Comparison of ENCODE assay signal across 16 cellular contexts in genomic region chr4:133594246-133595207, GRCh38.
DNase-seq lines count a peak whose midpoint lies in the region; ATAC-seq and TF ChIP-seq lines count a peak whose summit lies in the region.
"Had no signal": no experiment of that assay in that cellular context is flagged by ENCODE, and none has a peak within 500 bp of the region (broad histone marks: within the 10 kb centered on the region; RNA-seq: fewer than 3 reads in every experiment).

No MANE protein-coding gene starts in this region.

- H3K27me3 ChIP-seq in A673 (replicated peaks; ENCODE audit: insufficient read depth, low read depth, low read length, poor library complexity) = no peaks in the 10 kb centered on the region
- no peaks in the 10 kb centered on the region for H3K27me3 ChIP-seq in suprapubic skin
- H3K27me3 ChIP-seq in left lung = no peaks in the 10 kb centered on the region
- H3K27me3 ChIP-seq in esophagus muscularis mucosa = no peaks in the 10 kb centered on the region
- H3K27me3 ChIP-seq: esophagus squamous epithelium had no signal

- no peak for ATAC-seq in left lung
- ATAC-seq: activated CD8-positive, alpha-beta T cell treated with anti-CD3 and anti-CD28 coated beads for 36 hours; activated naive CD8-positive, alpha-beta T cell treated with anti-CD3 and anti-CD28 coated beads, Interleukin-2, amount 50 U/mL, for 24 hours; left lobe of liver had no signal

- H3K27ac ChIP-seq in A673 (ENCODE audit: low read depth, low read length, poor library complexity, severe bottlenecking) (no peak overlapping the region), suprapubic skin (no peak overlapping the region), left lung (no peak overlapping the region), esophagus muscularis mucosa (replicated peaks in 1 of 4) (no peak overlapping the region)
- H3K27ac ChIP-seq: esophagus squamous epithelium, KMS-11 had no signal

- H3K36me3 ChIP-seq in A673 (ENCODE audit: insufficient read depth, low read length, poor library complexity, severe bottlenecking) (no peaks in the 10 kb centered on the region), suprapubic skin (no peaks in the 10 kb centered on the region), left lung (no peaks in the 10 kb centered on the region), esophagus muscularis mucosa (no peaks in the 10 kb centered on the region)
- H3K36me3 ChIP-seq: esophagus squamous epithelium had no signal

- POLR2A ChIA-PET in A673 (lab: Charles Lee; ENCODE audit: low non-redundant PET) = no interaction called here

- H3K4me3 ChIP-seq in A673 (ENCODE audit: low read depth, low read length, poor library complexity, severe bottlenecking) (no peak overlapping the region), fibroblast of mammary gland (ENCODE audit: control insufficient read depth, low read depth, low read length) (no peak overlapping the region), suprapubic skin (no peak overlapping the region), left lung (no peak overlapping the region), esophagus muscularis mucosa (no peak overlapping the region)
- H3K4me3 ChIP-seq: esophagus squamous epithelium had no signal

- peaks cover 8% of the 10 kb centered on the region for H3K4me1 ChIP-seq in A673 (ENCODE audit: insufficient read depth, low read length, poor library complexity, severe bottlenecking)
- no peaks in the 10 kb centered on the region for H3K4me1 ChIP-seq in suprapubic skin
- no peaks in the 10 kb centered on the region for H3K4me1 ChIP-seq in left lung
- H3K4me1 ChIP-seq in esophagus muscularis mucosa = no peaks in the 10 kb centered on the region
- H3K4me1 ChIP-seq: esophagus squamous epithelium had no signal

- WGBS in suprapubic skin = 51% methylated on average over 6 of the region's 6 CpGs
- WGBS in esophagus muscularis mucosa = 80% methylated on average over 6 of the region's 6 CpGs

- peak; percentile 26 for DNase-seq in A673 (ENCODE audit: low spot score)
- peak; percentile 30 for DNase-seq in HS-27A (ENCODE audit: low read depth)
- DNase-seq in amniotic stem cell (lab: John Stamatoyannopoulos, UW) = peak; percentile 2
- DNase-seq in fibroblast of mammary gland (ENCODE audit: low read depth) = peak; percentile 7
- DNase-seq in suprapubic skin (ENCODE audit: low spot score in 2 of 2) = no peak
- no peak for DNase-seq in left lung
- DNase-seq in glomerular visceral epithelial cell (ENCODE audit: extremely low spot score) = no peak
- DNase-seq in esophagus muscularis mucosa (ENCODE audit: extremely low spot score) = no peak
- DNase-seq: ACHN; activated CD8-positive, alpha-beta T cell treated with anti-CD3 and anti-CD28 coated beads for 36 hours; activated naive CD8-positive, alpha-beta T cell treated with anti-CD3 and anti-CD28 coated beads, Interleukin-2, amount 50 U/mL, for 24 hours; CD4-positive, alpha-beta memory T cell; esophagus squamous epithelium; stimulated activated naive CD4-positive, alpha-beta T cell had no signal

- no TSS peak for BruUV-seq in A673 (replicated peaks; lab: Mats Ljungman, UMichigan)

- H3K9me3 ChIP-seq in A673 (ENCODE audit: low read depth, low read length, poor library complexity, severe bottlenecking) (no peaks in the 10 kb centered on the region), suprapubic skin (no peaks in the 10 kb centered on the region), left lung (no peaks in the 10 kb centered on the region), esophagus muscularis mucosa (no peaks in the 10 kb centered on the region)
- H3K9me3 ChIP-seq: esophagus squamous epithelium had no signal

- TF ChIP-seq EP300 in suprapubic skin (IDR thresholded peaks at IDR 0.05) = no peak
- TF ChIP-seq EP300 in esophagus muscularis mucosa (IDR thresholded peaks at IDR 0.05) = no peak

- intact Hi-C loops in A673 (cut with micrococcal nuclease; ENCODE audit: unreplicated experiment) = no loop called here
- intact Hi-C loops in left lung (cut with DNase I) = no loop called here
- intact Hi-C loops in esophagus muscularis mucosa (cut with DNase I) = no loop called here

- CTCF ChIA-PET in A673 (lab: Charles Lee) = no interaction called here

- no peak for TF ChIP-seq POLR2A in suprapubic skin (IDR thresholded peaks at IDR 0.05)
- TF ChIP-seq POLR2A in esophagus muscularis mucosa (IDR thresholded peaks at IDR 0.05; ENCODE audit: low read depth) = no peak

- TF ChIP-seq CTCF in A673 (conservative IDR thresholded peaks at IDR 0.05; ENCODE audit: low read depth, low read length) (no peak), fibroblast of mammary gland (conservative IDR thresholded peaks at IDR 0.05; ENCODE audit: control insufficient read depth, insufficient read depth, low read depth, low read length) (no peak), suprapubic skin (IDR thresholded peaks at IDR 0.05) (no peak), left lung (IDR thresholded peaks at IDR 0.05) (no peak), esophagus muscularis mucosa (IDR thresholded peaks at IDR 0.05) (no peak)

Comparison
In these comparisons a context has a peak if more than half of its experiments do, and no peak if none do; other contexts are left out.
1. DNase-seq: peak in A673 (single experiment), HS-27A (single experiment), amniotic stem cell (single experiment) and fibroblast of mammary gland (single experiment); none in suprapubic skin (0 of 2), left lung (0 of 2), glomerular visceral epithelial cell (single experiment) and esophagus muscularis mucosa (single experiment).